In genomic region chr14:70100071-70100470, GRCh38 we compare ENCODE assay signal across 39 cellular contexts.
"Had no signal": no experiment of that assay in that cellular context is flagged by ENCODE, and none has a peak within 500 bp of the region (broad histone marks: within the 10 kb centered on the region; RNA-seq: fewer than 3 reads in every experiment).

No MANE protein-coding gene starts in this region.

- H3K4me1 ChIP-seq: adrenal gland, breast epithelium had no signal

- H3K27ac Mint-ChIP-seq: activated B cell treated with CpG ODN at 0.5 μM for 24 hours; activated CD4-positive, alpha-beta memory T cell treated with anti-CD3 and anti-CD28 coated beads for 36 hours; activated CD4-positive, alpha-beta T cell treated with anti-CD3 and anti-CD28 coated beads, Interleukin-2, amount 10 ng/mL, durations not matched to agents 24 days and 14 days; activated CD8-positive, alpha-beta T cell treated with anti-CD3 and anti-CD28 coated beads for 36 hours; activated naive CD4-positive, alpha-beta T cell treated with anti-CD3 and anti-CD28 coated beads for 36 hours; activated naive CD4-positive, alpha-beta T cell treated with anti-CD3 and anti-CD28 coated beads, Interleukin-2, amount 50 U/mL, for 72 hours; activated naive CD8-positive, alpha-beta T cell treated with anti-CD3 and anti-CD28 coated beads for 36 hours; activated T-cell treated with anti-CD3 and anti-CD28 coated beads, Interleukin-2, amount 50 U/mL, for 72 hours; activated T-helper 1 cell treated with anti-CD3 and anti-CD28 coated beads, Interleukin-12 subunit alpha, Interleukin-12 subunit beta, Interleukin-2, Interleukin-4 antibody, amounts not matched to agents 30 ng/mL and 10 ng/mL and 1 ng/mL, durations not matched to agents 14 hours and 24 hours and 36 hours; activated T-helper 17 cell treated with anti-CD3 and anti-CD28 coated beads, Interleukin-2, amount 50 U/mL, for 72 hours; T-helper 1 cell treated with Interleukin-12 subunit alpha and Interleukin-12 subunit beta and Interleukin-4 antibody, amounts not matched to agents 30 μg/mL and 1 μg/mL, for 36 hours; T-helper 2 cell treated with Interferon-gamma antibody and Interleukin-4, amounts not matched to agents 5 μg/mL and 100 μg/mL, for 36 hours had no signal

- H3K36me3 Mint-ChIP-seq: activated CD4-positive, alpha-beta memory T cell treated with anti-CD3 and anti-CD28 coated beads for 36 hours; activated naive CD4-positive, alpha-beta T cell treated with anti-CD3 and anti-CD28 coated beads, Interleukin-2, amount 50 U/mL, for 72 hours; activated naive CD8-positive, alpha-beta T cell treated with anti-CD3 and anti-CD28 coated beads for 36 hours had no signal

- H3K36me3 ChIP-seq: adrenal gland, brain microvascular endothelial cell, breast epithelium, cardiac muscle cell had no signal

- H3K27ac ChIP-seq: adrenal gland, body of pancreas, brain microvascular endothelial cell, breast epithelium, cardiac muscle cell, VCaP had no signal

- H3K27me3 ChIP-seq: body of pancreas, brain microvascular endothelial cell had no signal

- DNase-seq: activated B cell treated with CpG ODN at 0.5 μM for 24 hours; activated CD4-positive, alpha-beta memory T cell treated with anti-CD3 and anti-CD28 coated beads for 36 hours; activated CD4-positive, alpha-beta T cell treated with anti-CD3 and anti-CD28 coated beads for 4 hours; activated CD4-positive, alpha-beta T cell treated with anti-CD3 and anti-CD28 coated beads, Interleukin-2, amount 10 ng/mL, durations not matched to agents 24 days and 14 days; activated CD4-positive, alpha-beta T cell treated with anti-CD3 and anti-CD28 coated beads, Interleukin-2, amount 50 U/mL, for 1 hour; activated CD4-positive, alpha-beta T cell treated with anti-CD3 and anti-CD28 coated beads, Interleukin-2, amount 50 U/mL, for 4 hours; activated CD4-positive, CD25-positive, alpha-beta regulatory T cell treated with anti-CD3 and anti-CD28 coated beads, Interleukin-2, amount 50 U/mL, for 72 hours; activated CD8-positive, alpha-beta memory T cell treated with anti-CD3 and anti-CD28 coated beads, Interleukin-2, amount 50 U/mL, for 4 hours; activated CD8-positive, alpha-beta T cell treated with anti-CD3 and anti-CD28 coated beads for 36 hours; activated effector memory CD4-positive, alpha-beta T cell treated with anti-CD3 and anti-CD28 coated beads, Interleukin-2, amount 50 U/mL, for 16 hours; activated gamma-delta T cell treated with Interleukin-2 at 50 U/mL for 16 hours; activated naive CD4-positive, alpha-beta T cell; activated naive CD4-positive, alpha-beta T cell treated with anti-CD3 and anti-CD28 coated beads for 36 hours; activated naive CD4-positive, alpha-beta T cell treated with anti-CD3 and anti-CD28 coated beads, Interleukin-2, amount 50 U/mL, for 16 hours; activated naive CD8-positive, alpha-beta T cell treated with anti-CD3 and anti-CD28 coated beads for 36 hours; activated T-cell treated with anti-CD3 and anti-CD28 coated beads for 4 hours; activated T-cell treated with anti-CD3 and anti-CD28 coated beads, Interleukin-2, amount 50 U/mL, for 1 hour; activated T-cell treated with anti-CD3 and anti-CD28 coated beads, Interleukin-2, amount 50 U/mL, for 4 hours; activated T-cell treated with anti-CD3 and anti-CD28 coated beads, Interleukin-2, amount 50 U/mL, for 72 hours; adrenal gland; amniotic stem cell; aorta; body of pancreas; brain microvascular endothelial cell; caudate nucleus; T-helper 1 cell; T-helper 2 cell; T-helper 9 cell had no signal

- H3K4me3 ChIP-seq: adrenal gland, body of pancreas, breast epithelium, cardiac muscle cell had no signal

- H3K4me3 Mint-ChIP-seq: activated B cell treated with CpG ODN at 0.5 μM for 24 hours; activated CD4-positive, alpha-beta memory T cell treated with anti-CD3 and anti-CD28 coated beads for 36 hours; activated CD4-positive, alpha-beta T cell treated with anti-CD3 and anti-CD28 coated beads, Interleukin-2, amount 10 ng/mL, durations not matched to agents 24 days and 14 days; activated CD8-positive, alpha-beta T cell treated with anti-CD3 and anti-CD28 coated beads for 36 hours; activated naive CD4-positive, alpha-beta T cell treated with anti-CD3 and anti-CD28 coated beads for 36 hours; activated naive CD8-positive, alpha-beta T cell treated with anti-CD3 and anti-CD28 coated beads for 36 hours; activated T-cell treated with anti-CD3 and anti-CD28 coated beads, Interleukin-2, amount 50 U/mL, for 4 hours; activated T-cell treated with anti-CD3 and anti-CD28 coated beads, Interleukin-2, amount 50 U/mL, for 72 hours; activated T-helper 1 cell treated with anti-CD3 and anti-CD28 coated beads, Interleukin-12 subunit alpha, Interleukin-12 subunit beta, Interleukin-2, Interleukin-4 antibody, amounts not matched to agents 30 ng/mL and 10 ng/mL and 1 ng/mL, durations not matched to agents 14 hours and 24 hours and 36 hours; activated T-helper 17 cell treated with anti-CD3 and anti-CD28 coated beads, Interleukin-2, amount 50 U/mL, for 72 hours; central memory CD8-positive, alpha-beta T cell; T-helper 1 cell treated with Interleukin-12 subunit alpha and Interleukin-12 subunit beta and Interleukin-4 antibody, amounts not matched to agents 30 μg/mL and 1 μg/mL, for 36 hours; T-helper 2 cell treated with Interferon-gamma antibody and Interleukin-4, amounts not matched to agents 5 μg/mL and 100 μg/mL, for 36 hours had no signal

- H3K9me3 Mint-ChIP-seq: activated B cell treated with CpG ODN at 0.5 μM for 24 hours; activated CD4-positive, alpha-beta memory T cell treated with anti-CD3 and anti-CD28 coated beads for 36 hours; activated CD4-positive, alpha-beta T cell treated with anti-CD3 and anti-CD28 coated beads, Interleukin-2, amount 10 ng/mL, durations not matched to agents 24 days and 14 days; activated CD8-positive, alpha-beta T cell treated with anti-CD3 and anti-CD28 coated beads for 36 hours; activated naive CD4-positive, alpha-beta T cell treated with anti-CD3 and anti-CD28 coated beads for 36 hours; activated naive CD4-positive, alpha-beta T cell treated with anti-CD3 and anti-CD28 coated beads, Interleukin-2, amount 50 U/mL, for 72 hours; activated naive CD8-positive, alpha-beta T cell treated with anti-CD3 and anti-CD28 coated beads for 36 hours; activated T-cell treated with anti-CD3 and anti-CD28 coated beads, Interleukin-2, amount 50 U/mL, for 4 hours; activated T-cell treated with anti-CD3 and anti-CD28 coated beads, Interleukin-2, amount 50 U/mL, for 72 hours; activated T-helper 1 cell treated with anti-CD3 and anti-CD28 coated beads, Interleukin-12 subunit alpha, Interleukin-12 subunit beta, Interleukin-2, Interleukin-4 antibody, amounts not matched to agents 30 ng/mL and 10 ng/mL and 1 ng/mL, durations not matched to agents 14 hours and 24 hours and 36 hours; activated T-helper 17 cell treated with anti-CD3 and anti-CD28 coated beads, Interleukin-2, amount 50 U/mL, for 72 hours; central memory CD8-positive, alpha-beta T cell; T-helper 1 cell treated with Interleukin-12 subunit alpha and Interleukin-12 subunit beta and Interleukin-4 antibody, amounts not matched to agents 30 μg/mL and 1 μg/mL, for 36 hours; T-helper 2 cell treated with Interferon-gamma antibody and Interleukin-4, amounts not matched to agents 5 μg/mL and 100 μg/mL, for 36 hours had no signal

- H3K9me3 ChIP-seq: adrenal gland, body of pancreas, breast epithelium had no signal

- FAIRE-seq: astrocyte, TTC549 had no signal

- ATAC-seq: activated CD8-positive, alpha-beta T cell treated with anti-CD3 and anti-CD28 coated beads for 36 hours; activated naive CD4-positive, alpha-beta T cell treated with anti-CD3 and anti-CD28 coated beads, Interleukin-2, amount 50 U/mL, for 72 hours; activated T-cell treated with anti-CD3 and anti-CD28 coated beads, Interleukin-2, amount 50 U/mL, for 4 hours; activated T-cell treated with anti-CD3 and anti-CD28 coated beads, Interleukin-2, amount 50 U/mL, for 72 hours; activated T-helper 17 cell treated with anti-CD3 and anti-CD28 coated beads, Interleukin-2, amount 50 U/mL, for 72 hours; body of pancreas had no signal

- H3K4me1 Mint-ChIP-seq: activated B cell treated with CpG ODN at 0.5 μM for 24 hours; activated CD4-positive, alpha-beta T cell treated with anti-CD3 and anti-CD28 coated beads, Interleukin-2, amount 10 ng/mL, durations not matched to agents 24 days and 14 days; activated naive CD8-positive, alpha-beta T cell treated with anti-CD3 and anti-CD28 coated beads for 36 hours; activated T-helper 17 cell treated with anti-CD3 and anti-CD28 coated beads, Interleukin-2, amount 50 U/mL, for 72 hours; central memory CD8-positive, alpha-beta T cell had no signal
